ENCODE assay signal across 1 cellular context in genomic region chrX:69028761-69029120, GRCh38.
TF ChIP-seq lines count a peak whose summit lies in the region.

No MANE protein-coding gene starts in this region.

TF ChIP-seq in WTC11, 78 proteins besides CTCF, POLR2A, EP300 and RAD21 (continued from another document):
- TF ChIP-seq ZNF281 (CRISPR knock-in tag; IDR thresholded peaks at IDR 0.05) (no peak), ZNF512 (CRISPR knock-in tag; IDR thresholded peaks at IDR 0.05; ENCODE audit: borderline replicate concordance) (no peak), E2F4 (CRISPR knock-in tag; IDR thresholded peaks at IDR 0.05; ENCODE audit: borderline replicate concordance, low read depth) (no peak), ZNF671 (CRISPR knock-in tag; IDR thresholded peaks at IDR 0.05) (no peak)
